Comparison of ENCODE assay signal across 8 cellular contexts in genomic region chr12:4809013-4809448, GRCh38.
DNase-seq lines count a peak whose midpoint lies in the region; ATAC-seq and TF ChIP-seq lines count a peak whose summit lies in the region.

No MANE protein-coding gene starts in this region.

- no peak for TF ChIP-seq POLR2A in heart left ventricle (IDR thresholded peaks at IDR 0.05)

- intact Hi-C loops in heart left ventricle (cut with DNase I), result no loop called here

- peaks cover 0 to 49% (median 24%) of the 10 kb centered on the region in 9 donors for H3K27me3 ChIP-seq in heart left ventricle
- peaks cover 7% of the 10 kb centered on the region for H3K27me3 ChIP-seq in rectal smooth muscle tissue (ENCODE audit: control insufficient read depth, insufficient read depth, low read length)
- H3K27me3 ChIP-seq in MM.1S (replicated peaks; ENCODE audit: insufficient read depth, low read length), result no peaks in the 10 kb centered on the region

- WGBS in heart left ventricle, 4 donors, result 2 to 4% (median 3%) methylated on average over 35 of the region's 35 CpGs

- DNase-seq in GM13976 (ENCODE audit: low spot score) (peak; percentile 61), SK-N-DZ (ENCODE audit: low spot score) (peak; percentile 87), heart left ventricle (peak in 1 of 5 donors; percentile 30), pons (ENCODE audit: low spot score) (no peak), AG08395 (ENCODE audit: low spot score) (no peak), MM.1S (no peak)

- H2AFZ ChIP-seq in MM.1S (ENCODE audit: low read length), result no peak overlapping the region

- peak in 2 of 4 donors; percentile 31 to 49 for ATAC-seq in heart left ventricle
- ATAC-seq in GM21717 (IDR thresholded peaks at IDR 0.05; ENCODE audit: unreplicated experiment), result no peak

- H4K20me1 ChIP-seq in MM.1S (ENCODE audit: insufficient read depth, low read length), result no peaks in the 10 kb centered on the region

- no peaks in the 10 kb centered on the region for H3K36me3 ChIP-seq in heart left ventricle
- H3K36me3 ChIP-seq in rectal smooth muscle tissue (ENCODE audit: control insufficient read depth, insufficient read depth, low read length), result no peaks in the 10 kb centered on the region
- no peaks in the 10 kb centered on the region for H3K36me3 ChIP-seq in MM.1S (replicated peaks; ENCODE audit: insufficient read depth, low read length)

- no peaks in the 10 kb centered on the region for H3F3A ChIP-seq in MM.1S (ENCODE audit: insufficient read depth, low read length)

- in situ Hi-C loops in GM13976 (cut with MboI; ENCODE audit: low sequenced_read_pairs, unreplicated experiment), result no loop called here

- H3K4me2 ChIP-seq in MM.1S (ENCODE audit: low read depth, low read length), result no peak overlapping the region

- no peaks in the 10 kb centered on the region for H3K79me2 ChIP-seq in MM.1S (ENCODE audit: low read length)

- H3K9ac ChIP-seq in rectal smooth muscle tissue (ENCODE audit: low read length) (no peak overlapping the region), MM.1S (ENCODE audit: low read length) (no peak overlapping the region)

- H3K27ac ChIP-seq in heart left ventricle (peak overlapping the region in 1 of 12 donors; percentile 9), rectal smooth muscle tissue (ENCODE audit: low read depth, low read length) (no peak overlapping the region), MM.1S (ENCODE audit: low read length) (no peak overlapping the region)

- H3K4me3 ChIP-seq in heart left ventricle (peak overlapping the region; percentile 30 to 62 (median 50)), rectal smooth muscle tissue (ENCODE audit: low read length) (peak overlapping the region; percentile 55), MM.1S (ENCODE audit: low read length) (no peak overlapping the region)

- TF ChIP-seq CTCF in GM13976 (IDR thresholded peaks at IDR 0.05; ENCODE audit: borderline replicate concordance, control extremely low read depth, extremely low read depth, insufficient read depth, missing control alignments) (no peak), heart left ventricle (IDR thresholded peaks at IDR 0.05) (no peak), MM.1S (IDR thresholded peaks at IDR 0.05; ENCODE audit: low read length) (no peak)

- no peaks in the 10 kb centered on the region for H3K9me2 ChIP-seq in MM.1S (replicated peaks; ENCODE audit: insufficient read depth, low read length)

- H3K4me1 ChIP-seq in heart left ventricle (peaks cover 0 to 16% (median 11%) of the 10 kb centered on the region in 12 donors), rectal smooth muscle tissue (ENCODE audit: control insufficient read depth, insufficient read depth, low read length) (no peaks in the 10 kb centered on the region), MM.1S (ENCODE audit: low read length) (no peaks in the 10 kb centered on the region)

- H3K9me3 ChIP-seq in heart left ventricle (no peaks in the 10 kb centered on the region), MM.1S (replicated peaks; ENCODE audit: insufficient read depth, low read length) (no peaks in the 10 kb centered on the region)

Comparison
In these comparisons a context has a peak if more than half of its experiments do, and no peak if none do; other contexts are left out.
1. DNase-seq: peak in GM13976 (single experiment) and SK-N-DZ (single experiment); none in pons (single experiment), AG08395 (single experiment) and MM.1S (single experiment).